ENCODE assay signal across 34 cellular contexts in genomic region chr11:109799604-109800003, GRCh38.
"Had no signal": no experiment of that assay in that cellular context is flagged by ENCODE, and none has a peak within 500 bp of the region (broad histone marks: within the 10 kb centered on the region; RNA-seq: fewer than 3 reads in every experiment).

No MANE protein-coding gene starts in this region.

- H3K9me3 ChIP-seq: MG63 had no signal

- DNase-seq: Karpas-422, Kasumi-1, MG63, MM.1S, MV-4-11, NCI-H1048, NCI-H1092, NCI-H1092 treated with DMSO at 0.1 percent for 48 hours, NCI-H1105, NCI-H1105 treated with DMSO at 0.1 percent for 48 hours, NCI-H1417, NCI-H1417 treated with DMSO at 0.1 percent for 48 hours, NCI-H1436, NCI-H1436 treated with DMSO at 0.1 percent for 48 hours, NCI-H146, NCI-H1694, NCI-H1694 treated with DMSO at 0.1 percent for 48 hours, NCI-H187, NCI-H187 treated with DMSO at 0.1 percent for 48 hours, NCI-H1930, NCI-H2029, NCI-H2029 treated with DMSO at 0.1 percent for 48 hours, NCI-H2081, NCI-H2081 treated with DMSO at 0.1 percent for 48 hours, NCI-H2107, NCI-H2171, NCI-H2171 treated with DMSO at 0.1 percent for 48 hours, NCI-H2227 treated with DMSO at 0.1 percent for 48 hours, NCI-H226, NCI-H345, NCI-H446, NCI-H446 treated with DMSO at 0.1 percent for 48 hours, NCI-H510A, NCI-H510A treated with DMSO at 0.1 percent for 48 hours had no signal
